ENCODE assay signal across 8 cellular contexts in the genomic region with DNA sequence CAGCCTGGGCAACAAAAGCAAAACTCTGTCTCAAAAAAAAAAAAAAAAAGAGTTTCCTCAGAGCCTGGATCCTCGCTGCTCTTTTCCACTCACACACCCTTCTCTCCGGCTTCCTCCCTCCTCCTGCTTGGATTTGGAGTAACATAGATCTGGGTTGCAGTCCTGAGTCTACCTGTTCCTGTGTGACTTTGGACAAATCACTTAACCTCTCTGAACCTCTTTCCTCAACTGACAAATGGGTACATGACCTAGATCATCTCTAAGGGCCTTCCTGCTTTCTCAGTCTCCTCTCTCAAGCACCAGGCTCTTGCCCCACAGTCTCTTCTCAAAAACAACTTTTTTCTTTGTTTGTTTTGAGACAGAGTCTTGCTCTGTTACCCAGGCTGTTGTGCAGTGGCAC. TPM values are rescaled to one million over a fixed set of nuclear protein-coding genes. Genes with fewer than 3 reads are reported as not detected.
"Had no signal": no experiment of that assay in that cellular context is flagged by ENCODE, and none has a peak within 500 bp of the region (broad histone marks: within the 10 kb centered on the region; RNA-seq: fewer than 3 reads in every experiment).

No MANE protein-coding gene starts in this region.

- H3K9me3 Mint-ChIP-seq: H9, IgD-negative memory B cell had no signal

- H3K4me3 ChIP-seq: GM23248 had no signal

- DNase-seq: GM23248, GOT3, H9, HCEC 1CT, KG1 had no signal

- H3K4me3 Mint-ChIP-seq: H9, IgD-negative memory B cell had no signal

- H3K27ac Mint-ChIP-seq: H9, IgD-negative memory B cell had no signal

- FAIRE-seq: H54 had no signal

- H3K27ac ChIP-seq: GM23248 had no signal

- H3K9ac ChIP-seq: GM23248 had no signal

- H2AFZ ChIP-seq: GM23248 had no signal

RNA-seq across cellular contexts. Expression of a gene that starts 5.6 kb away (rescaled TPM):
- total RNA-seq: GM23248, H9, HT-29 had no signal
- polyA plus RNA-seq: GM23248, IgD-negative memory B cell had no signal

RNA-seq across cellular contexts. Expression of a gene that starts 24.3 kb away (rescaled TPM):
- total RNA-seq: GM23248, H9 had no signal
- polyA plus RNA-seq: GM23248, IgD-negative memory B cell had no signal
